Comparison of ENCODE assay signal across 1 cellular context in the genomic region with DNA sequence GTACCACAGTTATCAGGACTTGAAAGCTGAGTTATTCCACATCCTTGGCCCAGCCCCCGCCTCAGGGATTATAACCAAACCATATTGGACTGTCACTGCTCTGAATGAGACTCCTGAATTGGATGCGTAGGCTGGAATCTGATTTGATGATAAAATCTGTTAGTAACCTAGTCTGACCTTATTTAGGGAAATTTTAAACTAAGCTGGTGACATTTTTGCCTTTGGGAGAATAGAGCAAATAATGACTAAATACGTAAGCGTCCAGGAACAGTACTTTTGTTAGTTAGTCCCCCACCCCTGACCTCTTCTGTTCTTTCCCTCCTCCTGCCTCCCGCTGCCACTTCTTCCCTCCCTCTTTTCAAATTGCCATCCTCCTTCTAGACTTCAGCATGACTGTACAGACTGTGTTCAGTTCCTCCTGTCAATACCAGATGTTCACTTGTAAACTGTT.
TF ChIP-seq lines count a peak whose summit lies in the region.

No MANE protein-coding gene starts in this region.

TF ChIP-seq in IMR-90, 13 proteins besides CTCF, POLR2A, EP300 and RAD21 (continued from another document):
- TF ChIP-seq, protein P1, sequence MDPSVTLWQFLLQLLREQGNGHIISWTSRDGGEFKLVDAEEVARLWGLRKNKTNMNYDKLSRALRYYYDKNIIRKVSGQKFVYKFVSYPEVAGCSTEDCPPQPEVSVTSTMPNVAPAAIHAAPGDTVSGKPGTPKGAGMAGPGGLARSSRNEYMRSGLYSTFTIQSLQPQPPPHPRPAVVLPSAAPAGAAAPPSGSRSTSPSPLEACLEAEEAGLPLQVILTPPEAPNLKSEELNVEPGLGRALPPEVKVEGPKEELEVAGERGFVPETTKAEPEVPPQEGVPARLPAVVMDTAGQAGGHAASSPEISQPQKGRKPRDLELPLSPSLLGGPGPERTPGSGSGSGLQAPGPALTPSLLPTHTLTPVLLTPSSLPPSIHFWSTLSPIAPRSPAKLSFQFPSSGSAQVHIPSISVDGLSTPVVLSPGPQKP (IDR thresholded peaks at IDR 0.05; ENCODE audit: borderline replicate concordance, low read depth, low read length), result no peak
- TF ChIP-seq RFX5 (IDR thresholded peaks at IDR 0.05; ENCODE audit: low read depth, low read length) (no peak), MAZ (IDR thresholded peaks at IDR 0.05; ENCODE audit: borderline replicate concordance, low read depth, low read length) (no peak), MXI1 (IDR thresholded peaks at IDR 0.05; ENCODE audit: borderline replicate concordance, low read depth, low read length) (no peak), NFE2L2 (IDR thresholded peaks at IDR 0.05; ENCODE audit: low read depth, low read length) (no peak), SMC3 (IDR thresholded peaks at IDR 0.05; ENCODE audit: low read depth, low read length) (no peak), CHD1 (IDR thresholded peaks at IDR 0.05; ENCODE audit: low read depth, low read length) (no peak), RCOR1 (IDR thresholded peaks at IDR 0.05; ENCODE audit: insufficient replicate concordance, low read length) (no peak), MAFK (IDR thresholded peaks at IDR 0.05; ENCODE audit: low read depth, low read length) (no peak), FOS (IDR thresholded peaks at IDR 0.05; ENCODE audit: low read depth, low read length) (no peak)
- TF ChIP-seq, protein P2, sequence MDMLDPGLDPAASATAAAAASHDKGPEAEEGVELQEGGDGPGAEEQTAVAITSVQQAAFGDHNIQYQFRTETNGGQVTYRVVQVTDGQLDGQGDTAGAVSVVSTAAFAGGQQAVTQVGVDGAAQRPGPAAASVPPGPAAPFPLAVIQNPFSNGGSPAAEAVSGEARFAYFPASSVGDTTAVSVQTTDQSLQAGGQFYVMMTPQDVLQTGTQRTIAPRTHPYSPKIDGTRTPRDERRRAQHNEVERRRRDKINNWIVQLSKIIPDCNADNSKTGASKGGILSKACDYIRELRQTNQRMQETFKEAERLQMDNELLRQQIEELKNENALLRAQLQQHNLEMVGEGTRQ (IDR thresholded peaks at IDR 0.05; ENCODE audit: low read depth, low read length), result no peak
